In genomic region chr19:58466760-58467589, GRCh38 we compare ENCODE assay signal across 8 cellular contexts. TPM values are rescaled to one million over a fixed set of nuclear protein-coding genes. Genes with fewer than 3 reads are reported as not detected.
DNase-seq lines count a peak whose midpoint lies in the region; TF ChIP-seq lines count a peak whose summit lies in the region.

Gene ZNF324, plus strand, starts transcription at chr19:58467080. Its CDS starts 2,106 bp downstream, at chr19:58469186.

- H3K4me3 ChIP-seq in H7 (ENCODE audit: insufficient read depth, low read depth, low read length) = peak within 1 kb of the TSS; percentile 85
- H3K4me3 ChIP-seq in fibroblast of the aortic adventitia (ENCODE audit: low read depth, low read length) = peak within 1 kb of the TSS; percentile 86
- H3K4me3 ChIP-seq in neural cell (ENCODE audit: low read length) = peak within 1 kb of the TSS; percentile 97
- peak within 1 kb of the TSS; percentile 87 to 100 (median 99) for H3K4me3 ChIP-seq in stomach

- no peak for TF ChIP-seq POLR2A in stomach (IDR thresholded peaks at IDR 0.05)

- peak within 1 kb of the TSS; percentile 51 for H3K4me2 ChIP-seq in neural cell (ENCODE audit: low read length)

- WGBS in stomach, 5 donors = 0 to 1% (median 0%) methylated on average over 24 to 92 of the region's 92 CpGs

- no peaks in the 10 kb centered on the region; the same call in 1 of the 2 replicates for H3K36me3 ChIP-seq in H7 (replicated peaks; ENCODE audit: control insufficient read depth, insufficient read depth, low read length)
- no peaks in the 10 kb centered on the region for H3K36me3 ChIP-seq in neural cell (ENCODE audit: insufficient read depth, low read length)
- H3K36me3 ChIP-seq in stomach = peaks cover 17 to 28% (median 27%) of the 10 kb centered on the region in 4 donors

- TF ChIP-seq RAD21 in neural cell (conservative IDR thresholded peaks at IDR 0.05) = peak; percentile 33

- H3K9ac ChIP-seq in neural cell (ENCODE audit: low read length) = peak within 1 kb of the TSS; percentile 76

- no peaks in the 10 kb centered on the region for H3K9me3 ChIP-seq in neural cell (ENCODE audit: low read length)
- no peaks in the 10 kb centered on the region for H3K9me3 ChIP-seq in stomach

- TF ChIP-seq CTCF in fibroblast of the aortic adventitia (IDR thresholded peaks at IDR 0.05; ENCODE audit: insufficient read depth, low read length) (no peak), neural cell (IDR thresholded peaks at IDR 0.05; ENCODE audit: poor library complexity, severe bottlenecking) (peak; percentile 33), stomach (IDR thresholded peaks at IDR 0.05) (no peak)

- H3F3A ChIP-seq in neural cell (ENCODE audit: insufficient read depth, low read length, poor library complexity, severe bottlenecking) = no peaks in the 10 kb centered on the region

- H3K27ac ChIP-seq in neural cell (ENCODE audit: low read length) = peak within 1 kb of the TSS; percentile 69
- peak within 1 kb of the TSS; percentile 80 to 88 (median 84) for H3K27ac ChIP-seq in stomach

- H3K9me2 ChIP-seq in neural cell (ENCODE audit: insufficient read depth, low read length) = no peaks in the 10 kb centered on the region

- H3K27me3 ChIP-seq in H7 (ENCODE audit: control insufficient read depth, insufficient read depth, low read length) (peaks cover 4% of the 10 kb centered on the region; the same call in 1 of the 2 replicates), neural cell (ENCODE audit: insufficient read depth, low read depth, low read length) (no peaks in the 10 kb centered on the region), stomach (no peaks in the 10 kb centered on the region)

- H3K4me1 ChIP-seq in stomach = peaks cover 14 to 26% (median 23%) of the 10 kb centered on the region in 4 donors

- peaks cover 10% of the 10 kb centered on the region for H3K79me2 ChIP-seq in neural cell (replicated peaks; ENCODE audit: insufficient read depth, low read length)

- H4K20me1 ChIP-seq in neural cell (ENCODE audit: insufficient read depth) = no peaks in the 10 kb centered on the region

- intact Hi-C loops in stomach (cut with DNase I; ENCODE audit: low total_unique reads) = no loop called here

- DNase-seq in ELR (ENCODE audit: low read depth) (peak; percentile 95), H7 (peak; percentile 99), M059J (ENCODE audit: low read depth) (peak; percentile 96), SHP77 (lab: John Stamatoyannopoulos, UW) (peak; percentile 97), fibroblast of the aortic adventitia (ENCODE audit: low read depth) (peak; percentile 93), stomach (peak; percentile 99)
- DNase-seq in activated effector memory CD4-positive, alpha-beta T cell treated with Interleukin-2 at 50 U/mL for 16 hours = peak; percentile 97

- peak; percentile 42 for TF ChIP-seq EP300 in neural cell (conservative IDR thresholded peaks at IDR 0.05; ENCODE audit: poor library complexity, severe bottlenecking)
- no peak for TF ChIP-seq EP300 in stomach (IDR thresholded peaks at IDR 0.05)

- peak within 1 kb of the TSS; percentile 82 for H2AFZ ChIP-seq in neural cell (ENCODE audit: low read depth, low read length)

TF ChIP-seq in neural cell, 6 proteins besides CTCF, POLR2A, EP300 and RAD21:
- TF ChIP-seq REST (IDR thresholded peaks at IDR 0.05; ENCODE audit: borderline replicate concordance) (no peak), MXI1 (conservative IDR thresholded peaks at IDR 0.05; ENCODE audit: poor library complexity, severe bottlenecking) (peak; percentile 95), POLR2AphosphoS5 (IDR thresholded peaks at IDR 0.05) (peak; percentile 82), TAF1 (IDR thresholded peaks at IDR 0.05; ENCODE audit: low read depth) (peak; percentile 44), SMC3 (conservative IDR thresholded peaks at IDR 0.05; ENCODE audit: poor library complexity) (peak; percentile 32), EZH2 (IDR thresholded peaks at IDR 0.05; ENCODE audit: borderline replicate concordance, insufficient read depth, low read length, poor library complexity, severe bottlenecking) (no peak)

RNA-seq across cellular contexts. Expression of gene ZNF324, which starts in this region (rescaled TPM):
- total RNA-seq in H7 (2014; rRNA removed; shearing (Covaris generic)) = 6.6 and 6.8 TPM in 2 replicates
- total RNA-seq in M059J (2014; rRNA removed; shearing (Covaris generic)) = 10.3 and 15.7 TPM in 2 replicates
- total RNA-seq in fibroblast of the aortic adventitia (ENCODE audit: low replicate concordance) (9.2 and 18.4 TPM in 2 replicates), stomach (10 to 100 TPM in 1 of 5 donors, 1 to 10 TPM in 4; 5.8 to 11.9 (median 8.5) TPM)
- polyA plus RNA-seq in neural cell (12.5 and 19.5 TPM in 2 replicates), stomach (1 to 10 TPM; 1.7 to 3.0 (median 2.3) TPM)
- 47.1 and 53.1 TPM in 2 replicates for polyA minus RNA-seq in neural cell

Comparison
In these comparisons a context has a peak if more than half of its experiments do, and no peak if none do; other contexts are left out.
1. Peak in every context shown above with its lines: DNase-seq, H3K4me3 ChIP-seq and H3K27ac ChIP-seq.